Comparison of ENCODE assay signal across 17 cellular contexts in genomic region chr2:85187069-85187468, GRCh38. TPM values are rescaled to one million over a fixed set of nuclear protein-coding genes. Genes with fewer than 3 reads are reported as not detected.
DNase-seq lines count a peak whose midpoint lies in the region; ATAC-seq and TF ChIP-seq lines count a peak whose summit lies in the region.
"Had no signal": no experiment of that assay in that cellular context is flagged by ENCODE, and none has a peak within 500 bp of the region (broad histone marks: within the 10 kb centered on the region; RNA-seq: fewer than 3 reads in every experiment).

No MANE protein-coding gene starts in this region.

- H3K9me3 ChIP-seq in endodermal cell (ENCODE audit: control insufficient read depth, low read length) (no peaks in the 10 kb centered on the region), smooth muscle cell (replicated peaks; ENCODE audit: low read depth) (no peaks in the 10 kb centered on the region), right lobe of liver (no peaks in the 10 kb centered on the region)
- H3K9me3 ChIP-seq: A549, BE2C, HAP-1 had no signal

- H3K36me3 ChIP-seq in endodermal cell (ENCODE audit: control insufficient read depth, insufficient read depth, low read length) (peaks cover 8% of the 10 kb centered on the region), smooth muscle cell (ENCODE audit: low read depth) (no peaks in the 10 kb centered on the region), right lobe of liver (no peaks in the 10 kb centered on the region)
- H3K36me3 ChIP-seq: BE2C, HAP-1 had no signal

- peak; percentile 70 for DNase-seq in NCI-H226
- DNase-seq in endodermal cell: no peak
- DNase-seq in neural crest cell (ENCODE audit: low read depth, low spot score): no peak
- DNase-seq in smooth muscle cell (lab: John Stamatoyannopoulos, UW; ENCODE audit: unreplicated experiment): no peak
- DNase-seq in HCEC 1CT: no peak
- no peak for DNase-seq in right lobe of liver
- no peak for DNase-seq in GM20000 (ENCODE audit: low spot score)
- DNase-seq: BE2C; CD4-positive, alpha-beta memory T cell; DMS79; EL; HFFc6 had no signal

- peak overlapping the region; percentile 14 for H3K27ac Mint-ChIP-seq in endodermal cell
- peak overlapping the region; percentile 31 for H3K27ac Mint-ChIP-seq in neural crest cell (ENCODE audit: unreplicated experiment)
- H3K27ac Mint-ChIP-seq: CD4-positive, alpha-beta memory T cell; HFFc6 had no signal

- H3K9me3 Mint-ChIP-seq in endodermal cell: no peaks in the 10 kb centered on the region
- H3K9me3 Mint-ChIP-seq in neural crest cell: no peaks in the 10 kb centered on the region
- H3K9me3 Mint-ChIP-seq: CD4-positive, alpha-beta memory T cell; HFFc6 had no signal

- no peak for ATAC-seq in GM19035 (IDR thresholded peaks at IDR 0.05; ENCODE audit: unreplicated experiment)
- ATAC-seq in right lobe of liver: no peak
- ATAC-seq: A549 had no signal

- TF ChIP-seq POLR2A in right lobe of liver (IDR thresholded peaks at IDR 0.05): no peak

- H3K4me3 ChIP-seq in endodermal cell (ENCODE audit: low read length): no peak overlapping the region
- no peak overlapping the region for H3K4me3 ChIP-seq in smooth muscle cell
- H3K4me3 ChIP-seq in right lobe of liver: no peak overlapping the region
- H3K4me3 ChIP-seq: A549, HAP-1 had no signal

- peaks cover 33% of the 10 kb centered on the region for H3K79me2 ChIP-seq in smooth muscle cell (ENCODE audit: low read depth)

- TF ChIP-seq CTCF in endodermal cell (conservative IDR thresholded peaks at IDR 0.05): no peak
- no peak for TF ChIP-seq CTCF in neural crest cell (conservative IDR thresholded peaks at IDR 0.05)
- TF ChIP-seq CTCF in smooth muscle cell (IDR thresholded peaks at IDR 0.05; ENCODE audit: borderline replicate concordance, insufficient read depth, poor library complexity, severe bottlenecking): no peak
- no peak for TF ChIP-seq CTCF in right lobe of liver (IDR thresholded peaks at IDR 0.05)
- no peak for TF ChIP-seq CTCF in GM20000 (IDR thresholded peaks at IDR 0.05; ENCODE audit: extremely low read depth, missing control alignments)

- H3K9ac ChIP-seq in endodermal cell (ENCODE audit: extremely low read depth, low read length, poor library complexity, severe bottlenecking): no peak overlapping the region
- H3K9ac ChIP-seq in smooth muscle cell (ENCODE audit: low read depth): no peak overlapping the region

- peak overlapping the region; percentile 20 for H3K4me2 ChIP-seq in smooth muscle cell
- H3K4me2 ChIP-seq: A549 had no signal

- H3K27ac ChIP-seq in endodermal cell (ENCODE audit: low read depth, low read length) (no peak overlapping the region), smooth muscle cell (ENCODE audit: low read depth) (peak overlapping the region; percentile 1), right lobe of liver (no peak overlapping the region)
- H3K27ac ChIP-seq: A549, C4-2B, HL-60 had no signal

- peaks cover 99% of the 10 kb centered on the region for H4K20me1 ChIP-seq in smooth muscle cell (ENCODE audit: low read depth)

- WGBS in endodermal cell (ENCODE audit: insufficient coverage in 1 of 2, insufficient read length in 1 of 2), 2 experiments: 90 to 92% methylated on average over 2 of the region's 2 CpGs
- WGBS in smooth muscle cell (ENCODE audit: low lambda C conversion rate): 44% methylated on average over 2 of the region's 2 CpGs
- 63% methylated on average over 2 of the region's 2 CpGs for WGBS in right lobe of liver (ENCODE audit: insufficient coverage, low coverage, low lambda C conversion rate, missing lambda C conversion rate)

- H3K4me1 ChIP-seq in endodermal cell (ENCODE audit: control insufficient read depth, insufficient read depth, low read length) (peaks cover 8% of the 10 kb centered on the region), smooth muscle cell (ENCODE audit: low read depth) (peaks cover 17% of the 10 kb centered on the region), right lobe of liver (no peaks in the 10 kb centered on the region)
- H3K4me1 ChIP-seq: BE2C, HAP-1 had no signal

- intact Hi-C loops in right lobe of liver (cut with DNase I): no loop called here

- H3K27me3 ChIP-seq in endodermal cell (ENCODE audit: control insufficient read depth, insufficient read depth, low read length, poor library complexity, severe bottlenecking) (no peaks in the 10 kb centered on the region), smooth muscle cell (ENCODE audit: low read depth) (no peaks in the 10 kb centered on the region), right lobe of liver (no peaks in the 10 kb centered on the region)
- H3K27me3 ChIP-seq: BE2C had no signal

- H3K4me3 Mint-ChIP-seq in endodermal cell: no peak overlapping the region
- no peak overlapping the region for H3K4me3 Mint-ChIP-seq in neural crest cell
- H3K4me3 Mint-ChIP-seq: CD4-positive, alpha-beta memory T cell; HFFc6 had no signal

- H3K36me3 Mint-ChIP-seq in endodermal cell (ENCODE audit: low read depth) (peaks cover 39% of the 10 kb centered on the region), neural crest cell (ENCODE audit: low read depth) (peaks cover 8% of the 10 kb centered on the region)
- H3K36me3 Mint-ChIP-seq: CD4-positive, alpha-beta memory T cell had no signal

- H3K4me1 Mint-ChIP-seq in endodermal cell (peaks cover 51% of the 10 kb centered on the region), neural crest cell (peaks cover 56% of the 10 kb centered on the region)
- H3K4me1 Mint-ChIP-seq: CD4-positive, alpha-beta memory T cell had no signal

- no peak overlapping the region for H2AFZ ChIP-seq in smooth muscle cell (ENCODE audit: low read depth)

- no peaks in the 10 kb centered on the region for H3F3A ChIP-seq in smooth muscle cell (ENCODE audit: low read depth)

- H3K27me3 Mint-ChIP-seq in endodermal cell (ENCODE audit: insufficient read depth): no peaks in the 10 kb centered on the region
- no peaks in the 10 kb centered on the region for H3K27me3 Mint-ChIP-seq in neural crest cell (ENCODE audit: low read depth)

RNA-seq across cellular contexts. Expression of gene TCF7L1, which starts 53.9 kb away (rescaled TPM):
- total RNA-seq in endodermal cell (10 to 100 TPM; 71.9 to 73.3 TPM), neural crest cell (40.3 and 41.8 TPM in 2 replicates), smooth muscle cell (2.9 and 4.5 TPM in 2 replicates), right lobe of liver (1 to 10 TPM; 1.2 to 8.8 (median 3.7) TPM)
- 56.9 TPM for polyA plus RNA-seq in endodermal cell (2013, experiment 1 of 2)
- polyA plus RNA-seq in endodermal cell (2013, experiment 2 of 2): 50.0 TPM
- 15.2 and 18.2 TPM in 2 replicates for polyA plus RNA-seq in smooth muscle cell
- total RNA-seq: CD4-positive, alpha-beta memory T cell had no signal
